Comparison of ENCODE assay signal across 1 cellular context in the genomic region with DNA sequence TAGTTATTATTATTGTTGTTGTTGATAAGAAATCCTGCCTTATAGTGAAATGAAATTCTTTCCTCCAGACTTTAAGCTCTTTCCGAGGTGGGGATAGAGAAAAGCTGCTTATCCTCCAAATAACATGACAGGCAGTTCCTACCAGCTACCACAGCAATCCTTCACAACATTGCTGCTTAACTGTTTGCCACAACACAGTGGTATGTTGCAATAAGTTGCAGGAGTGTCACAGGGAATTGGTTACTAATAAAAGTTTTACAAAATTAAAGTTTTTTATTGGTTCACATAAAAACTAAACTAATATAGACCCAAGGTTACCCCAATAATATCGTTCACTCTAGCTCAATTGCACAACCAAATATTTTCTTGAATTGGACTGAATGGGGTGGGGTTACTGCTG.
TF ChIP-seq lines count a peak whose summit lies in the region.

No MANE protein-coding gene starts in this region.

TF ChIP-seq in K562, 482 proteins besides CTCF, POLR2A, EP300 and RAD21:
- TF ChIP-seq CHD7 (IDR thresholded peaks at IDR 0.05; ENCODE audit: low read depth, low read length) (no peak), ZNF77 (CRISPR knock-in tag; IDR thresholded peaks at IDR 0.05) (no peak), ATF1 (CRISPR knock-in tag; IDR thresholded peaks at IDR 0.05) (no peak), ATF1 (tag; IDR thresholded peaks at IDR 0.05) (no peak), CEBPG (CRISPR knock-in tag; IDR thresholded peaks at IDR 0.05) (no peak), CEBPG (tag; conservative IDR thresholded peaks at IDR 0.05 in 1 of 2, IDR thresholded peaks at IDR 0.05 in 1 of 2) (peak in 1 of 2 experiments; percentile 52; a peak in 1 of 4 replicates), CEBPB (tag; IDR thresholded peaks at IDR 0.05) (peak; percentile 59), LARP7 (IDR thresholded peaks at IDR 0.05) (no peak)
